1 cellular context compared by ENCODE assay signal in the genomic region with DNA sequence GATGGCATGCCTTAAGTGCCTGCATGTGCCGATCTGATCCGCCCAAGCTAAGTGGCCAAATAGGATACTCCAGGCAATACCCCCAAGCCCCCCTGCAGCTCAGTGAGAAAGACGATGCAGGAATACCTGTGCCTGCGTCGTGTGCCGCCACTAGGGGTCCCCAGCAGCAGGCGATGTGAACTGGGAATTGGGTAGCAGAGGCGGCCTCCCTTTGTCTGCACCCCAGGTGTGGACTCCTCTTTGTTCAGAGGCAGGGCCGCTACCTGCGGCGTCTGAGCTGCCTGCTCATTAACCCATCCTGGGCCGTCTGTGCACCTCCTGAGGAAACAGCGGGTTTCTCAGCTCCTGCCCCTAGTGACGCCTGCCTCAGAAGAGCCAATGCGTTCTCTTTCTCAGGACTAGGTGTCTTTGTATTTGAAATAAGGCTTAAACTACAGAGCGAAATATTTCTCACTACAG.
TF ChIP-seq lines count a peak whose summit lies in the region.

No MANE protein-coding gene starts in this region.

TF ChIP-seq in K562, 482 proteins besides CTCF, POLR2A, EP300 and RAD21 (continued from another document):
- no peak for TF ChIP-seq CC2D1A (IDR thresholded peaks at IDR 0.05)
- no peak for TF ChIP-seq ZC3H11A (IDR thresholded peaks at IDR 0.05; ENCODE audit: low read depth, low read length)
- TF ChIP-seq, protein P1, sequence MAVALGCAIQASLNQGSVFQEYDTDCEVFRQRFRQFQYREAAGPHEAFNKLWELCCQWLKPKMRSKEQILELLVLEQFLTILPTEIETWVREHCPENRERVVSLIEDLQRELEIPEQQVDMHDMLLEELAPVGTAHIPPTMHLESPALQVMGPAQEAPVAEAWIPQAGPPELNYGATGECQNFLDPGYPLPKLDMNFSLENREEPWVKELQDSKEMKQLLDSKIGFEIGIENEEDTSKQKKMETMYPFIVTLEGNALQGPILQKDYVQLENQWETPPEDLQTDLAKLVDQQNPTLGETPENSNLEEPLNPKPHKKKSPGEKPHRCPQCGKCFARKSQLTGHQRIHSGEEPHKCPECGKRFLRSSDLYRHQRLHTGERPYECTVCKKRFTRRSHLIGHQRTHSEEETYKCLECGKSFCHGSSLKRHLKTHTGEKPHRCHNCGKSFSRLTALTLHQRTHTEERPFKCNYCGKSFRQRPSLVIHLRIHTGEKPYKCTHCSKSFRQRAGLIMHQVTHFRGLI (CRISPR knock-in tag; IDR thresholded peaks at IDR 0.05), result no peak
- TF ChIP-seq SNIP1 (IDR thresholded peaks at IDR 0.05; ENCODE audit: low read depth), result no peak
- TF ChIP-seq, protein P2, sequence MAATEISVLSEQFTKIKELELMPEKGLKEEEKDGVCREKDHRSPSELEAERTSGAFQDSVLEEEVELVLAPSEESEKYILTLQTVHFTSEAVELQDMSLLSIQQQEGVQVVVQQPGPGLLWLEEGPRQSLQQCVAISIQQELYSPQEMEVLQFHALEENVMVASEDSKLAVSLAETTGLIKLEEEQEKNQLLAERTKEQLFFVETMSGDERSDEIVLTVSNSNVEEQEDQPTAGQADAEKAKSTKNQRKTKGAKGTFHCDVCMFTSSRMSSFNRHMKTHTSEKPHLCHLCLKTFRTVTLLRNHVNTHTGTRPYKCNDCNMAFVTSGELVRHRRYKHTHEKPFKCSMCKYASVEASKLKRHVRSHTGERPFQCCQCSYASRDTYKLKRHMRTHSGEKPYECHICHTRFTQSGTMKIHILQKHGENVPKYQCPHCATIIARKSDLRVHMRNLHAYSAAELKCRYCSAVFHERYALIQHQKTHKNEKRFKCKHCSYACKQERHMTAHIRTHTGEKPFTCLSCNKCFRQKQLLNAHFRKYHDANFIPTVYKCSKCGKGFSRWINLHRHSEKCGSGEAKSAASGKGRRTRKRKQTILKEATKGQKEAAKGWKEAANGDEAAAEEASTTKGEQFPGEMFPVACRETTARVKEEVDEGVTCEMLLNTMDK (IDR thresholded peaks at IDR 0.05; ENCODE audit: borderline replicate concordance, insufficient read depth, low read depth, low read length, poor library complexity, severe bottlenecking), result peak; percentile 37
- TF ChIP-seq, protein P3, sequence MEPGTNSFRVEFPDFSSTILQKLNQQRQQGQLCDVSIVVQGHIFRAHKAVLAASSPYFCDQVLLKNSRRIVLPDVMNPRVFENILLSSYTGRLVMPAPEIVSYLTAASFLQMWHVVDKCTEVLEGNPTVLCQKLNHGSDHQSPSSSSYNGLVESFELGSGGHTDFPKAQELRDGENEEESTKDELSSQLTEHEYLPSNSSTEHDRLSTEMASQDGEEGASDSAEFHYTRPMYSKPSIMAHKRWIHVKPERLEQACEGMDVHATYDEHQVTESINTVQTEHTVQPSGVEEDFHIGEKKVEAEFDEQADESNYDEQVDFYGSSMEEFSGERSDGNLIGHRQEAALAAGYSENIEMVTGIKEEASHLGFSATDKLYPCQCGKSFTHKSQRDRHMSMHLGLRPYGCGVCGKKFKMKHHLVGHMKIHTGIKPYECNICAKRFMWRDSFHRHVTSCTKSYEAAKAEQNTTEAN (CRISPR knock-in tag; IDR thresholded peaks at IDR 0.05), result no peak
- TF ChIP-seq MAFG (tag; conservative IDR thresholded peaks at IDR 0.05), result no peak
- TF ChIP-seq KDM1A (IDR thresholded peaks at IDR 0.05), result no peak
- TF ChIP-seq, protein P4, sequence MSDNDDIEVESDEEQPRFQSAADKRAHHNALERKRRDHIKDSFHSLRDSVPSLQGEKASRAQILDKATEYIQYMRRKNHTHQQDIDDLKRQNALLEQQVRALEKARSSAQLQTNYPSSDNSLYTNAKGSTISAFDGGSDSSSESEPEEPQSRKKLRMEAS (CRISPR knock-in tag; IDR thresholded peaks at IDR 0.05), result no peak
- TF ChIP-seq SMC3 (conservative IDR thresholded peaks at IDR 0.05; ENCODE audit: insufficient read depth, low read depth, low read length), result peak; percentile 55
- no peak for TF ChIP-seq COPS2 (conservative IDR thresholded peaks at IDR 0.05)
- TF ChIP-seq, protein P5, sequence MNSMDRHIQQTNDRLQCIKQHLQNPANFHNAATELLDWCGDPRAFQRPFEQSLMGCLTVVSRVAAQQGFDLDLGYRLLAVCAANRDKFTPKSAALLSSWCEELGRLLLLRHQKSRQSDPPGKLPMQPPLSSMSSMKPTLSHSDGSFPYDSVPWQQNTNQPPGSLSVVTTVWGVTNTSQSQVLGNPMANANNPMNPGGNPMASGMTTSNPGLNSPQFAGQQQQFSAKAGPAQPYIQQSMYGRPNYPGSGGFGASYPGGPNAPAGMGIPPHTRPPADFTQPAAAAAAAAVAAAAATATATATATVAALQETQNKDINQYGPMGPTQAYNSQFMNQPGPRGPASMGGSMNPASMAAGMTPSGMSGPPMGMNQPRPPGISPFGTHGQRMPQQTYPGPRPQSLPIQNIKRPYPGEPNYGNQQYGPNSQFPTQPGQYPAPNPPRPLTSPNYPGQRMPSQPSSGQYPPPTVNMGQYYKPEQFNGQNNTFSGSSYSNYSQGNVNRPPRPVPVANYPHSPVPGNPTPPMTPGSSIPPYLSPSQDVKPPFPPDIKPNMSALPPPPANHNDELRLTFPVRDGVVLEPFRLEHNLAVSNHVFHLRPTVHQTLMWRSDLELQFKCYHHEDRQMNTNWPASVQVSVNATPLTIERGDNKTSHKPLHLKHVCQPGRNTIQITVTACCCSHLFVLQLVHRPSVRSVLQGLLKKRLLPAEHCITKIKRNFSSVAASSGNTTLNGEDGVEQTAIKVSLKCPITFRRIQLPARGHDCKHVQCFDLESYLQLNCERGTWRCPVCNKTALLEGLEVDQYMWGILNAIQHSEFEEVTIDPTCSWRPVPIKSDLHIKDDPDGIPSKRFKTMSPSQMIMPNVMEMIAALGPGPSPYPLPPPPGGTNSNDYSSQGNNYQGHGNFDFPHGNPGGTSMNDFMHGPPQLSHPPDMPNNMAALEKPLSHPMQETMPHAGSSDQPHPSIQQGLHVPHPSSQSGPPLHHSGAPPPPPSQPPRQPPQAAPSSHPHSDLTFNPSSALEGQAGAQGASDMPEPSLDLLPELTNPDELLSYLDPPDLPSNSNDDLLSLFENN (IDR thresholded peaks at IDR 0.05; ENCODE audit: low read depth in 2 of 2, low read length in 2 of 2), result no peak
